In the genomic region with DNA sequence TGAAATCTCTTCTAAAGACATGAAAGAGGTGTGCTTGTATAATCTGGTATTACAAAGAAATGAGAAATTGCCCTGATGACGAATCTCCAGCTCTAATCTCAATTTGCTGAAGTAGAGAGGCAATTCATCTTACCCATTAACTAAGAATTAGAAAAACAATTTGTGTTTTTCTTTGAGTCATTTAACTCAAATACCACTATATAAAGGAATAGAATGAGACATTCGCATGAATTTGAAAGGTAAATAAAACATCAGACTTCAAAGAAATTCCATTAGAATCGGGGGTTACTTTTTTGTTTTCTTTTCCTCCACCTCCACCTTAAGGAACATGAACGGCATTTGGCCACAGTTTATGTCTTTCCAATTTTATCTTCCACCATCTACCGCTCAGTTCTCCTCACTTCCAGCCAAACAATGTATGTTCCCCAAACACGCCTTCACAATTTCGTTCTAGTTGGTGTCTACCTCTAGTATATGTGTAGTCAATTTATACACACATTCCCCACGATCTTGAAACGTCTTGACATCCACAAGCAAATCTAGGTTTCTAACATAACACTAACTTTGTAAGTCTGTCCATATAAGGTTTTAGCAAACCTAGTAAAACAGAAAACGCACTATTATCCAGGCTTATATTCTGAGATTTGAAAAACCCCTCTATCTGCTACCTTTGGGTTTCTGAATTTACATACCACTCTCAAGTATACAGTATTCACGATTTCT, we compare ENCODE assay signal across 1 cellular context.
TF ChIP-seq lines count a peak whose summit lies in the region.

No MANE protein-coding gene starts in this region.

TF ChIP-seq in IMR-90, 13 proteins besides CTCF, POLR2A, EP300 and RAD21 (continued from another document):
- TF ChIP-seq, protein P1, sequence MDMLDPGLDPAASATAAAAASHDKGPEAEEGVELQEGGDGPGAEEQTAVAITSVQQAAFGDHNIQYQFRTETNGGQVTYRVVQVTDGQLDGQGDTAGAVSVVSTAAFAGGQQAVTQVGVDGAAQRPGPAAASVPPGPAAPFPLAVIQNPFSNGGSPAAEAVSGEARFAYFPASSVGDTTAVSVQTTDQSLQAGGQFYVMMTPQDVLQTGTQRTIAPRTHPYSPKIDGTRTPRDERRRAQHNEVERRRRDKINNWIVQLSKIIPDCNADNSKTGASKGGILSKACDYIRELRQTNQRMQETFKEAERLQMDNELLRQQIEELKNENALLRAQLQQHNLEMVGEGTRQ (IDR thresholded peaks at IDR 0.05; ENCODE audit: low read depth, low read length) = no peak
